In genomic region chr19:48867119-48867921, GRCh38 we compare ENCODE assay signal across 12 cellular contexts. TPM values are rescaled to one million over a fixed set of nuclear protein-coding genes. Genes with fewer than 3 reads are reported as not detected.
A peak's percentile ranks its signal among the peaks of the same experiment; 100 is the strongest.
DNase-seq lines count a peak whose midpoint lies in the region; ATAC-seq and TF ChIP-seq lines count a peak whose summit lies in the region.
"Had no signal": no experiment of that assay in that cellular context is flagged by ENCODE, and none has a peak within 500 bp of the region (broad histone marks: within the 10 kb centered on the region; RNA-seq: fewer than 3 reads in every experiment).

No MANE protein-coding gene starts in this region.

- H3K4me1 Mint-ChIP-seq in activated T-cell treated with anti-CD3 and anti-CD28 coated beads, Interleukin-2, amount 50 U/mL, for 72 hours (ENCODE audit: low read depth) = peaks cover 6% of the 10 kb centered on the region
- peaks cover 31% of the 10 kb centered on the region for H3K4me1 Mint-ChIP-seq in type B pancreatic cell (ENCODE audit: unreplicated experiment)

- H3K27me3 Mint-ChIP-seq in activated T-cell treated with anti-CD3 and anti-CD28 coated beads, Interleukin-2, amount 50 U/mL, for 72 hours (ENCODE audit: low read depth) = peaks cover 17% of the 10 kb centered on the region
- H3K27me3 Mint-ChIP-seq in type B pancreatic cell = peaks cover 3% of the 10 kb centered on the region

- peaks cover under 1 to 3% of the 10 kb centered on the region in 2 donors for H3K36me3 Mint-ChIP-seq in activated T-cell treated with anti-CD3 and anti-CD28 coated beads, Interleukin-2, amount 50 U/mL, for 72 hours (ENCODE audit: insufficient read depth in 2 of 2)
- H3K36me3 Mint-ChIP-seq in type B pancreatic cell = peaks cover 6% of the 10 kb centered on the region

- DNase-seq in activated T-cell treated with anti-CD3 and anti-CD28 coated beads, Interleukin-2, amount 50 U/mL, for 72 hours = no peak
- DNase-seq in activated T-cell treated with anti-CD3 and anti-CD28 coated beads for 4 hours (no peak), mucosa of descending colon (no peak), type B pancreatic cell (ENCODE audit: extremely low spot score, unreplicated experiment) (no peak), HEK293T (ENCODE audit: extremely low spot score) (no peak), NCI-H1436 (lab: John Stamatoyannopoulos, UW) (no peak), NCI-H446 (lab: John Stamatoyannopoulos, UW) (no peak)
- DNase-seq: HCEC 1CT had no signal

- intact Hi-C loops in mucosa of descending colon (cut with DNase I, micrococcal nuclease) = no loop called here

- POLR2A ChIA-PET in HEK293T (lab: Yijun Ruan, JAX) = interaction anchor here (0.7 kb wide), 1 partner anchor 248 kb away, joined by 4 read pairs; the partner anchor contains the start of genes RPL18 and SPHK2

- H3K9me3 ChIP-seq in ectodermal cell (ENCODE audit: control insufficient read depth, low read length) (no peaks in the 10 kb centered on the region), mucosa of descending colon (no peaks in the 10 kb centered on the region)
- H3K9me3 ChIP-seq: pancreas had no signal

- TF ChIP-seq CTCF in mucosa of descending colon (IDR thresholded peaks at IDR 0.05) = no peak
- no peak for TF ChIP-seq CTCF in type B pancreatic cell (conservative IDR thresholded peaks at IDR 0.05)

- no peaks in the 10 kb centered on the region for H3K27me3 ChIP-seq in ectodermal cell (ENCODE audit: control insufficient read depth, insufficient read depth, low read length, poor library complexity, severe bottlenecking)
- H3K27me3 ChIP-seq: pancreas had no signal

- 88% methylated on average over 17 of the region's 17 CpGs for WGBS in ectodermal cell, 2 experiments

- H3K36me3 ChIP-seq in ectodermal cell (ENCODE audit: control insufficient read depth, insufficient read depth, low read length) (no peaks in the 10 kb centered on the region), mucosa of descending colon (ENCODE audit: low read depth) (no peaks in the 10 kb centered on the region)
- H3K36me3 ChIP-seq: pancreas had no signal

- CTCF ChIA-PET in HEK293T (lab: Yijun Ruan, JAX) = interaction anchor here (0.9 kb wide), 1 partner anchor 11 kb away, joined by 5 read pairs; no protein-coding TSS in a partner anchor

- H3K4me3 ChIP-seq in ectodermal cell (ENCODE audit: insufficient read depth, low read depth, low read length) (no peak overlapping the region), mucosa of descending colon (no peak overlapping the region)

- H3K27ac ChIP-seq in ectodermal cell (ENCODE audit: insufficient read depth, low read depth, low read length, poor library complexity, severe bottlenecking) = peak overlapping the region; percentile 26
- H3K27ac ChIP-seq: KMS-11 had no signal

- peak overlapping the region; percentile 2 for H3K27ac Mint-ChIP-seq in activated T-cell treated with anti-CD3 and anti-CD28 coated beads, Interleukin-2, amount 50 U/mL, for 72 hours
- H3K27ac Mint-ChIP-seq in type B pancreatic cell = peak overlapping the region; percentile 89

- H3K4me1 ChIP-seq in ectodermal cell (ENCODE audit: control insufficient read depth, insufficient read depth, low read length) (peaks cover 25% of the 10 kb centered on the region), mucosa of descending colon (ENCODE audit: low read depth) (peaks cover 6% of the 10 kb centered on the region)
- H3K4me1 ChIP-seq: pancreas had no signal

- no peak overlapping the region for H3K4me3 Mint-ChIP-seq in activated T-cell treated with anti-CD3 and anti-CD28 coated beads, Interleukin-2, amount 50 U/mL, for 72 hours
- peak overlapping the region; percentile 88 for H3K4me3 Mint-ChIP-seq in type B pancreatic cell

- no peaks in the 10 kb centered on the region for H3K9me3 Mint-ChIP-seq in activated T-cell treated with anti-CD3 and anti-CD28 coated beads, Interleukin-2, amount 50 U/mL, for 72 hours
- H3K9me3 Mint-ChIP-seq in type B pancreatic cell = no peaks in the 10 kb centered on the region

- ATAC-seq in activated T-cell treated with anti-CD3 and anti-CD28 coated beads, Interleukin-2, amount 50 U/mL, for 72 hours (replicated peaks in 1 of 2) = no peak
- ATAC-seq in mucosa of descending colon = peak; percentile 31
- ATAC-seq: Panc1, pancreas had no signal

TF ChIP-seq in HEK293T, 16 proteins besides CTCF, POLR2A, EP300 and RAD21:
- TF ChIP-seq ZNF384 (IDR thresholded peaks at IDR 0.05) = no peak
- TF ChIP-seq HDGF (IDR thresholded peaks at IDR 0.05; ENCODE audit: borderline replicate concordance) = no peak
- no peak for TF ChIP-seq SP1 (IDR thresholded peaks at IDR 0.05)
- no peak for TF ChIP-seq CTBP1 (IDR thresholded peaks at IDR 0.05; ENCODE audit: borderline replicate concordance)
- TF ChIP-seq BHLHE40 (IDR thresholded peaks at IDR 0.05; ENCODE audit: borderline replicate concordance) = no peak
- no peak for TF ChIP-seq FOXM1 (IDR thresholded peaks at IDR 0.05; ENCODE audit: borderline replicate concordance)
- no peak for TF ChIP-seq ARNT (IDR thresholded peaks at IDR 0.05)
- TF ChIP-seq LEF1 (IDR thresholded peaks at IDR 0.05; ENCODE audit: borderline replicate concordance) = no peak
- no peak for TF ChIP-seq L3MBTL2 (conservative IDR thresholded peaks at IDR 0.05)
- no peak for TF ChIP-seq PKNOX1 (IDR thresholded peaks at IDR 0.05)
- no peak for TF ChIP-seq FOXA1 (IDR thresholded peaks at IDR 0.05)

RNA-seq across cellular contexts. Expression of gene PLEKHA4, which starts 1.1 kb away (rescaled TPM):
- 10 to 100 TPM; 16.2 to 24.5 TPM for total RNA-seq in activated T-cell treated with anti-CD3 and anti-CD28 coated beads, Interleukin-2, amount 50 U/mL, for 72 hours
- polyA plus RNA-seq in ectodermal cell (2013, experiment 1 of 4) = 33.5 TPM
- 31.0 TPM for polyA plus RNA-seq in ectodermal cell (2013, experiment 2 of 4)
- polyA plus RNA-seq in ectodermal cell (2013, experiment 3 of 4) = 21.0 TPM
- 23.2 TPM for polyA plus RNA-seq in ectodermal cell (2013, experiment 4 of 4)
- 10 to 100 TPM in 2 of 3 donors, 1 to 10 TPM in 1; 4.6 to 30.2 (median 21.5) TPM for total RNA-seq in mucosa of descending colon
- 15.8 and 45.4 TPM in 2 replicates for total RNA-seq in type B pancreatic cell (ENCODE audit: low replicate concordance)

RNA-seq across cellular contexts. Expression of gene PPP1R15A, which starts 4.9 kb away (rescaled TPM):
- total RNA-seq in activated T-cell treated with anti-CD3 and anti-CD28 coated beads, Interleukin-2, amount 50 U/mL, for 72 hours = 100 to 1,000 TPM; 130 to 153 TPM
- polyA plus RNA-seq in ectodermal cell (2013, experiment 1 of 4) = 31.7 TPM
- polyA plus RNA-seq in ectodermal cell (2013, experiment 2 of 4) = 35.8 TPM
- 27.2 TPM for polyA plus RNA-seq in ectodermal cell (2013, experiment 3 of 4)
- 31.9 TPM for polyA plus RNA-seq in ectodermal cell (2013, experiment 4 of 4)
- total RNA-seq in mucosa of descending colon (10 to 100 TPM; 31.8 to 47.7 (median 44.6) TPM), type B pancreatic cell (ENCODE audit: low replicate concordance) (57.5 and 161 TPM in 2 replicates)

RNA-seq across cellular contexts. Expression of gene HSD17B14, which starts 31.0 kb away (rescaled TPM):
- total RNA-seq in activated T-cell treated with anti-CD3 and anti-CD28 coated beads, Interleukin-2, amount 50 U/mL, for 72 hours = 1 to 10 TPM; 2.0 to 3.2 TPM
- polyA plus RNA-seq in ectodermal cell (2013, experiment 1 of 4) = 24.6 TPM
- polyA plus RNA-seq in ectodermal cell (2013, experiment 2 of 4) = 26.9 TPM
- polyA plus RNA-seq in ectodermal cell (2013, experiment 3 of 4) = 20.6 TPM
- 21.7 TPM for polyA plus RNA-seq in ectodermal cell (2013, experiment 4 of 4)
- total RNA-seq in mucosa of descending colon (10 to 100 TPM in 1 of 3 donors, 1 to 10 TPM in 2; 2.4 to 10.1 (median 2.4) TPM), type B pancreatic cell (ENCODE audit: low replicate concordance) (9.4 and 12.9 TPM in 2 replicates)

RNA-seq across cellular contexts. Expression of gene TULP2, which starts 31.2 kb away (rescaled TPM):
- 1 to 10 TPM in 1 of 2 donors, under 1 TPM in 1; 0.79 to 3.3 TPM for total RNA-seq in activated T-cell treated with anti-CD3 and anti-CD28 coated beads, Interleukin-2, amount 50 U/mL, for 72 hours
- polyA plus RNA-seq in ectodermal cell (2013, experiment 1 of 4) = not detected
- not detected for polyA plus RNA-seq in ectodermal cell (2013, experiment 2 of 4)
- not detected for polyA plus RNA-seq in ectodermal cell (2013, experiment 3 of 4)
- 0.24 TPM for polyA plus RNA-seq in ectodermal cell (2013, experiment 4 of 4)
- total RNA-seq in mucosa of descending colon = under 1 TPM in 1 of 3 donors, not detected in 2; 0.32 TPM
- total RNA-seq in type B pancreatic cell (ENCODE audit: low replicate concordance) = not detected in 2 replicates
- polyA plus RNA-seq: pancreas had no signal

RNA-seq across cellular contexts. Expression of gene NUCB1, which starts 32.8 kb away (rescaled TPM):
- 100 to 1,000 TPM; 168 to 183 TPM for total RNA-seq in activated T-cell treated with anti-CD3 and anti-CD28 coated beads, Interleukin-2, amount 50 U/mL, for 72 hours
- polyA plus RNA-seq in ectodermal cell (2013, experiment 1 of 4) = 172 TPM
- polyA plus RNA-seq in ectodermal cell (2013, experiment 2 of 4) = 180 TPM
- 159 TPM for polyA plus RNA-seq in ectodermal cell (2013, experiment 3 of 4)
- 174 TPM for polyA plus RNA-seq in ectodermal cell (2013, experiment 4 of 4)
- total RNA-seq in mucosa of descending colon = 100 to 1,000 TPM; 171 to 219 (median 205) TPM
- 202 and 205 TPM in 2 replicates for total RNA-seq in type B pancreatic cell (ENCODE audit: low replicate concordance)
